ENCODE assay signal across 8 cellular contexts in the genomic region with DNA sequence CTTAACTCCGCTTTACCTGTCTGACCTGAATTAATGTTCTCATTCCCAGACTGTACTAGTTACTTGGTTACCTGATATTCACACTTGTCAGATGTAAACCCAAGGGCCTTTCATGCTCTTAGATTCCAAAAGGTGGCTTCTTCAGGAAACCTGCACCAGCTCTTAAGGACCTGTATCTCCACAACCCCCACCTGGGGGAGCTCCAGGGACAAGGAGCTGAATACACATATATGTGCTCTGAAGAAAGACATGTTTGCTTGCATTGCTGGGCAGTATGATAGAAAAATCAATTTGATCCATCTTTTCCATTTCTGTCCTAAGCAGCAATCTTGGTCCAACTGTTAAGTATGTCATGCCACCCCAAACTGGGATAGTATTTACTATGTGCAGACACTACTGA.
DNase-seq lines count a peak whose midpoint lies in the region; FAIRE-seq and TF ChIP-seq lines count a peak whose summit lies in the region.
"Had no signal": no experiment of that assay in that cellular context is flagged by ENCODE, and none has a peak within 500 bp of the region (broad histone marks: within the 10 kb centered on the region; RNA-seq: fewer than 3 reads in every experiment).

No MANE protein-coding gene starts in this region.

- no peaks in the 10 kb centered on the region for H3K79me2 ChIP-seq in OCI-LY3 (ENCODE audit: low read length)

- no peak for FAIRE-seq in H54 (lab: Jason Lieb, UNC)

- peak; percentile 8 for DNase-seq in GM03348 (ENCODE audit: low spot score)
- peak; percentile 2 for DNase-seq in H54 (ENCODE audit: insufficient read length, low spot score)
- peak; percentile 58 for DNase-seq in iPS-NIHi7 (ENCODE audit: extremely low spot score)
- no peak for DNase-seq in SKM-1 (lab: John Stamatoyannopoulos, UW; ENCODE audit: unreplicated experiment)
- no peak for DNase-seq in esophagus muscularis mucosa (ENCODE audit: extremely low spot score)
- DNase-seq in Kasumi-1 (lab: John Stamatoyannopoulos, UW) = no peak

- intact Hi-C loops in esophagus muscularis mucosa (cut with DNase I) = no loop called here

- no peak overlapping the region for H3K27ac ChIP-seq in OCI-LY3 (ENCODE audit: low read length)
- H3K27ac ChIP-seq in esophagus muscularis mucosa (replicated peaks in 1 of 4) = no peak overlapping the region
- H3K27ac ChIP-seq: SK-N-MC had no signal

- no peaks in the 10 kb centered on the region for H3K27me3 ChIP-seq in OCI-LY3 (ENCODE audit: low read depth, low read length)
- peaks cover 0 to 11% (median 0%) of the 10 kb centered on the region in 4 donors for H3K27me3 ChIP-seq in esophagus muscularis mucosa

- no peaks in the 10 kb centered on the region for H3K36me3 ChIP-seq in OCI-LY3 (replicated peaks; ENCODE audit: low read depth, low read length)
- no peaks in the 10 kb centered on the region for H3K36me3 ChIP-seq in esophagus muscularis mucosa

- H3K9me3 ChIP-seq in OCI-LY3 (ENCODE audit: insufficient read depth, low read length) (no peaks in the 10 kb centered on the region), esophagus muscularis mucosa (no peaks in the 10 kb centered on the region)

- H3K4me3 ChIP-seq in OCI-LY3 (ENCODE audit: low read length) (no peak overlapping the region), esophagus muscularis mucosa (no peak overlapping the region)
- H3K4me3 ChIP-seq: SK-N-MC had no signal

- no peaks in the 10 kb centered on the region for H3K4me1 ChIP-seq in OCI-LY3 (ENCODE audit: low read length)
- no peaks in the 10 kb centered on the region for H3K4me1 ChIP-seq in esophagus muscularis mucosa

- TF ChIP-seq POLR2A in H54 (IDR thresholded peaks at IDR 0.05; ENCODE audit: low read depth, low read length) (no peak), esophagus muscularis mucosa (IDR thresholded peaks at IDR 0.05; ENCODE audit: low read depth) (no peak)

- H3K4me2 ChIP-seq in OCI-LY3 (ENCODE audit: low read length) = no peak overlapping the region

- no peaks in the 10 kb centered on the region for H4K20me1 ChIP-seq in OCI-LY3 (ENCODE audit: insufficient read depth, low read length)

- 96% methylated on average over 1 of the region's 1 CpG for WGBS in esophagus muscularis mucosa

- TF ChIP-seq CTCF in OCI-LY3 (IDR thresholded peaks at IDR 0.05; ENCODE audit: low read depth, low read length) (peak; percentile 42), esophagus muscularis mucosa (IDR thresholded peaks at IDR 0.05) (no peak)

- no peak overlapping the region for H3K9ac ChIP-seq in OCI-LY3 (ENCODE audit: low read length)

- TF ChIP-seq EP300 in esophagus muscularis mucosa (IDR thresholded peaks at IDR 0.05) = no peak

- no peak overlapping the region for H2AFZ ChIP-seq in OCI-LY3 (ENCODE audit: low read depth, low read length)

Comparison
In these comparisons a context has a peak if more than half of its experiments do, and no peak if none do; other contexts are left out.
1. DNase-seq: peak in GM03348 (single experiment), H54 (single experiment) and iPS-NIHi7 (single experiment); none in SKM-1 (single experiment), esophagus muscularis mucosa (single experiment) and Kasumi-1 (0 of 2).